ENCODE assay signal across 8 cellular contexts in the genomic region with DNA sequence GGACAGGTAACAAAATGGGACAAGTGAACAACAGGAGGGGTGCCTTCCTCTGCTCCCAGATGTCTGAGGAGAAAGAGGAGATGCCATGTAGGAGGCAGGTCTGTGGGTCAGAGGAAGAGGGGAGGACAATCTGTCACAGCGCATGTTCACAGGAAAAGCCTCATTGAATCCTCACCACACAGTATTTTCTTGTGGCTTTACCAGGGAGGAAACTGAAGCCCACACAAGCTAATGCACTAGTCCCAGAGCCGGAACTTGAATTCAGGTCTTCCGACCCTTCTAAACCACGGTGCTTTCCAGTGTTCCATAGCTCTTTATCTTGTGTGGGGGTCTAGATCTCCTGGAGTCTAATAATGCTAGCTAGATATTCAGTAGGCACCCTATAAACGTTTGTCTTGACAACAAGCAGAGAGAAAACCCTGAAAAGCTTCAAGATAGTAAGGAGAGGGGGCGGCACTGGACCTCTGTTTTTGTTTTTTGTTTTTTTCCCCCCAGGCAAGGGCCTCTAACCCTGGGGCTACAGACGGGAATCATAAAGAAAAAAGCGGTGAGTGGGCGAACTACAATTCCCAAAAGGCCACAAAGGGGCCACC. TPM values are rescaled to one million over a fixed set of nuclear protein-coding genes. Genes with fewer than 3 reads are reported as not detected.
A peak's percentile ranks its signal among the peaks of the same experiment; 100 is the strongest.
DNase-seq lines count a peak whose midpoint lies in the region; ATAC-seq and TF ChIP-seq lines count a peak whose summit lies in the region.

No MANE protein-coding gene starts in this region.

- peaks cover 36% of the 10 kb centered on the region for H3K27me3 Mint-ChIP-seq in CD4-positive, alpha-beta T cell

- WGBS in GM23248 (ENCODE audit: low coverage in 1 of 2, low lambda C conversion rate in 2 of 2, missing lambda C conversion rate in 2 of 2), 2 experiments: 9 to 13% methylated on average over 9 of the region's 9 CpGs
- WGBS in aorta, 2 donors: 15 to 20% methylated on average over 9 of the region's 9 CpGs

- peaks cover 22% of the 10 kb centered on the region for H3F3A ChIP-seq in GM23248 (ENCODE audit: insufficient read depth)

- TF ChIP-seq CTCF in CD4-positive, alpha-beta T cell (IDR thresholded peaks at IDR 0.05): no peak
- no peak for TF ChIP-seq CTCF in epithelial cell of proximal tubule (conservative IDR thresholded peaks at IDR 0.05; ENCODE audit: low read depth, low read length)

- peak; percentile 14 for ATAC-seq in CD4-positive, alpha-beta T cell (ENCODE audit: poor library complexity)
- ATAC-seq in aorta (ENCODE audit: low FRiP score): no peak

- no peaks in the 10 kb centered on the region for H3K9me2 ChIP-seq in GM23248 (ENCODE audit: insufficient read depth)

- H3K36me3 Mint-ChIP-seq in CD4-positive, alpha-beta T cell (ENCODE audit: low read depth): peaks cover 41% of the 10 kb centered on the region

- peaks cover 58% of the 10 kb centered on the region for H3K4me1 Mint-ChIP-seq in CD4-positive, alpha-beta T cell (ENCODE audit: low read depth)

- peaks cover 42% of the 10 kb centered on the region for H3K79me2 ChIP-seq in GM23248 (ENCODE audit: insufficient read depth)

- no peaks in the 10 kb centered on the region for H3K9me3 ChIP-seq in CD4-positive, alpha-beta T cell (ENCODE audit: control insufficient read depth, low read length)
- H3K9me3 ChIP-seq in GM23248 (ENCODE audit: low read depth): no peaks in the 10 kb centered on the region
- no peaks in the 10 kb centered on the region for H3K9me3 ChIP-seq in skeletal muscle satellite cell (replicated peaks; ENCODE audit: low read length)
- no peaks in the 10 kb centered on the region for H3K9me3 ChIP-seq in aorta (ENCODE audit: control insufficient read depth, low read length)

- peak overlapping the region; percentile 76 for H3K27ac Mint-ChIP-seq in CD4-positive, alpha-beta T cell

- no peaks in the 10 kb centered on the region for H3K9me3 Mint-ChIP-seq in CD4-positive, alpha-beta T cell

- no peaks in the 10 kb centered on the region for H4K20me1 ChIP-seq in GM23248 (ENCODE audit: insufficient read depth)

- in situ Hi-C loops in GM23248 (cut with MboI) (no loop called here), SK-MEL-5 (cut with HindIII; ENCODE audit: low pct_unique_long_range_greater_than_20kb, low sequenced_read_pairs) (no loop called here)

- POLR2A ChIA-PET in CD4-positive, alpha-beta T cell (lab: Charles Lee): interaction anchor here (1.0 to 2.7 kb wide), 9 partner anchors 10 to 232 kb away, joined by 3 to 48 read pairs (median 6); a partner anchor contains a TSS

- peaks cover 30% of the 10 kb centered on the region for H3K27me3 ChIP-seq in CD4-positive, alpha-beta T cell (ENCODE audit: control insufficient read depth, insufficient read depth, low read length)
- H3K27me3 ChIP-seq in GM23248 (replicated peaks; ENCODE audit: insufficient read depth) (no peaks in the 10 kb centered on the region), skeletal muscle satellite cell (ENCODE audit: control insufficient read depth, insufficient read depth, low read length) (no peaks in the 10 kb centered on the region), aorta (ENCODE audit: control insufficient read depth in 1 of 2, insufficient read depth in 2 of 2, low read length in 1 of 2) (no peaks in the 10 kb centered on the region)

- H3K4me1 ChIP-seq in GM23248 (ENCODE audit: insufficient read depth) (peaks cover 17% of the 10 kb centered on the region), skeletal muscle satellite cell (ENCODE audit: control insufficient read depth, insufficient read depth, low read length) (peaks cover 32% of the 10 kb centered on the region), aorta (ENCODE audit: control insufficient read depth in 1 of 2, insufficient read depth in 2 of 2, low read length in 2 of 2) (no peaks in the 10 kb centered on the region)

- H3K4me3 ChIP-seq in GM23248 (peak overlapping the region; percentile 84), epithelial cell of proximal tubule (ENCODE audit: low read depth, low read length) (peak overlapping the region; percentile 78), skeletal muscle satellite cell (ENCODE audit: low read length) (peak overlapping the region; percentile 88), aorta (ENCODE audit: low read length in 2 of 2) (no peak overlapping the region)

- H3K4me3 Mint-ChIP-seq in CD4-positive, alpha-beta T cell: peak overlapping the region; percentile 93

- H3K36me3 ChIP-seq in GM23248 (ENCODE audit: low read depth) (peaks cover 23% of the 10 kb centered on the region), skeletal muscle satellite cell (ENCODE audit: insufficient read depth, low read length) (peaks cover 32% of the 10 kb centered on the region), aorta (ENCODE audit: control insufficient read depth in 1 of 2, insufficient read depth in 2 of 2, low read length in 1 of 2) (peaks cover 0 to 9% of the 10 kb centered on the region in 2 donors)

- peak overlapping the region; percentile 81 for H2AFZ ChIP-seq in GM23248

- H3K27ac ChIP-seq in CD4-positive, alpha-beta T cell (ENCODE audit: low read depth, low read length): no peak overlapping the region
- H3K27ac ChIP-seq in GM23248: peak overlapping the region; percentile 99
- H3K27ac ChIP-seq in aorta (ENCODE audit: low read depth in 1 of 2, low read length in 2 of 2): no peak overlapping the region

- CTCF ChIA-PET in CD4-positive, alpha-beta T cell (lab: Charles Lee): interaction anchor here (2.2 to 8.3 kb wide), 3 partner anchors 9 to 15 kb away, joined by 21 to 127 read pairs (median 24); a partner anchor contains a TSS

- DNase-seq in CD4-positive, alpha-beta T cell: no peak
- DNase-seq in GM23248 (peak; percentile 51), SK-MEL-5 (ENCODE audit: low read depth, low spot score) (peak; percentile 29), epithelial cell of proximal tubule (ENCODE audit: low read depth) (no peak), NCI-H1105 treated with DMSO at 0.1 percent for 48 hours (lab: John Stamatoyannopoulos, UW) (no peak), aorta (no peak), cerebellum (ENCODE audit: low spot score) (no peak)

- H3K9ac ChIP-seq in GM23248: peak overlapping the region; percentile 99
- peak overlapping the region; percentile 99 for H3K9ac ChIP-seq in skeletal muscle satellite cell (ENCODE audit: low read depth, low read length)

- intact Hi-C loops in CD4-positive, alpha-beta T cell (cut with DNase I, micrococcal nuclease): loop anchor here in 1 of 2 experiments (1.0 kb wide), 1 partner anchor 10 kb away; no protein-coding TSS in a partner anchor
- intact Hi-C loops in aorta (cut with DNase I): no loop called here

- H3K4me2 ChIP-seq in GM23248 (ENCODE audit: unreplicated experiment) (peak overlapping the region; percentile 100), skeletal muscle satellite cell (ENCODE audit: low read length) (peak overlapping the region; percentile 88)

RNA-seq across cellular contexts. Expression of a gene that starts 0.4 kb away (rescaled TPM):
- 10 to 100 TPM; 21.3 to 22.2 TPM for total RNA-seq in CD4-positive, alpha-beta T cell
- total RNA-seq in GM23248 (2014; rRNA removed; shearing (Covaris generic)): 272 and 341 TPM in 2 replicates
- 184 and 185 TPM in 2 replicates for polyA plus RNA-seq in GM23248 (2016; fragmentation: Nextera tagmentation; extraction: Ambion mirVana)
- total RNA-seq in SK-MEL-5 (2014; rRNA removed; shearing (Covaris generic)): 345 and 365 TPM in 2 replicates
- 441 and 554 TPM in 2 replicates for polyA plus RNA-seq in SK-MEL-5 (2015; cell fraction: cytosol; rRNA removed)
- 436 and 456 TPM in 2 replicates for polyA plus RNA-seq in SK-MEL-5 (2015; cell fraction: nucleus; rRNA removed)
- 118 and 258 TPM in 2 replicates for total RNA-seq in epithelial cell of proximal tubule
- total RNA-seq in skeletal muscle satellite cell (2012; rRNA removed): 240 and 290 TPM in 2 replicates
- 10 to 100 TPM; 50.3 to 59.1 TPM for total RNA-seq in aorta
- polyA plus RNA-seq in aorta: 10 to 100 TPM; 34.3 to 53.4 TPM
- total RNA-seq in cerebellum: 34.8 TPM

RNA-seq across cellular contexts. Expression of a gene that starts 12.5 kb away (rescaled TPM):
- not detected for total RNA-seq in CD4-positive, alpha-beta T cell
- total RNA-seq in GM23248 (2014; rRNA removed; shearing (Covaris generic)): 5.6 and 5.7 TPM in 2 replicates
- polyA plus RNA-seq in GM23248 (2016; fragmentation: Nextera tagmentation; extraction: Ambion mirVana) (5.4 and 6.7 TPM in 2 replicates), aorta (under 1 TPM; 0.31 to 0.38 TPM)
- 5.1 and 5.4 TPM in 2 replicates for total RNA-seq in SK-MEL-5 (2014; rRNA removed; shearing (Covaris generic))
- polyA plus RNA-seq in SK-MEL-5 (2015; cell fraction: cytosol; rRNA removed): 18.8 and 20.2 TPM in 2 replicates
- polyA plus RNA-seq in SK-MEL-5 (2015; cell fraction: nucleus; rRNA removed): 1.9 and 3.3 TPM in 2 replicates
- total RNA-seq in epithelial cell of proximal tubule (not detected in 2 replicates), aorta (1 to 10 TPM in 1 of 2 donors, under 1 TPM in 1; 0.55 to 1.2 TPM), cerebellum (11.0 TPM)
- total RNA-seq in skeletal muscle satellite cell (2012; rRNA removed): 1.3 and 2.2 TPM in 2 replicates

RNA-seq across cellular contexts. Expression of a gene that starts 21.9 kb away (rescaled TPM):
- 1 to 10 TPM; 2.0 to 3.0 TPM for total RNA-seq in CD4-positive, alpha-beta T cell
- 0.32 and 1.3 TPM in 2 replicates for total RNA-seq in GM23248 (2014; rRNA removed; shearing (Covaris generic))
- polyA plus RNA-seq in GM23248 (2016; fragmentation: Nextera tagmentation; extraction: Ambion mirVana): 0.35 and 0.52 TPM in 2 replicates
- not detected in 2 replicates for total RNA-seq in SK-MEL-5 (2014; rRNA removed; shearing (Covaris generic))
- not detected in 2 replicates for polyA plus RNA-seq in SK-MEL-5 (2015; cell fraction: cytosol; rRNA removed)
- 0.91 and 5.6 TPM in 2 replicates for polyA plus RNA-seq in SK-MEL-5 (2015; cell fraction: nucleus; rRNA removed)
- total RNA-seq in epithelial cell of proximal tubule: not detected in 2 replicates
- total RNA-seq in skeletal muscle satellite cell (2012; rRNA removed): under 0.01 and 4.8 TPM in 2 replicates
- total RNA-seq in aorta: 1 to 10 TPM; 3.2 to 5.8 TPM
- 1 to 10 TPM in 1 of 2 donors, under 1 TPM in 1; 0.82 to 5.0 TPM for polyA plus RNA-seq in aorta
- 0.54 TPM for total RNA-seq in cerebellum

Comparison
In these comparisons a context has a peak if more than half of its experiments do, and no peak if none do; other contexts are left out.
1. DNase-seq: peak in GM23248 (single experiment) and SK-MEL-5 (single experiment); none in CD4-positive, alpha-beta T cell (0 of 10), epithelial cell of proximal tubule (single experiment), NCI-H1105 treated with DMSO at 0.1 percent for 48 hours (single experiment), aorta (0 of 2) and cerebellum (single experiment).
2. H3K4me3 ChIP-seq: peak in GM23248 (single experiment), epithelial cell of proximal tubule (single experiment) and skeletal muscle satellite cell (single experiment); none in aorta (0 of 2).